Comparison of ENCODE assay signal across 26 cellular contexts in genomic region chr6:98605705-98606104, GRCh38.
DNase-seq lines count a peak whose midpoint lies in the region; ATAC-seq, FAIRE-seq and TF ChIP-seq lines count a peak whose summit lies in the region.
"Had no signal": no experiment of that assay in that cellular context is flagged by ENCODE, and none has a peak within 500 bp of the region (broad histone marks: within the 10 kb centered on the region; RNA-seq: fewer than 3 reads in every experiment).

No MANE protein-coding gene starts in this region.

- 0% methylated on average over 1 of the region's 1 CpG for WGBS in HepG2 (ENCODE audit: low lambda C conversion rate)
- 33% methylated on average over 1 of the region's 1 CpG for WGBS in right lobe of liver (ENCODE audit: insufficient coverage, low coverage, low lambda C conversion rate, missing lambda C conversion rate)
- no CpG with 5 or more reads among the region's 1 CpG for WGBS in IMR-90 (ENCODE audit: extremely low coverage in 2 of 2, insufficient read length in 1 of 2), 2 experiments
- 92% methylated on average over 1 of the region's 1 CpG; no CpG with 5 or more reads in 1 of the 2 experiments for WGBS in H1 (ENCODE audit: extremely low coverage in 1 of 2, insufficient coverage in 1 of 2, insufficient read length in 1 of 2, insufficient replicate concordance in 2 of 2, low coverage in 1 of 2, low lambda C conversion rate in 2 of 2, missing lambda C conversion rate in 1 of 2), 2 experiments

- H2BK15ac ChIP-seq in IMR-90 (ENCODE audit: low read depth, low read length) (no peak overlapping the region), H1 (ENCODE audit: low read length) (no peak overlapping the region)

- no peak overlapping the region for H3K9ac ChIP-seq in HepG2 (ENCODE audit: insufficient read depth, low read depth, low read length)
- no peak overlapping the region for H3K9ac ChIP-seq in IMR-90 (ENCODE audit: low read depth, low read length)
- no peak overlapping the region for H3K9ac ChIP-seq in H1 (replicated peaks in 1 of 4; ENCODE audit: extremely low read depth in 1 of 4, low read depth in 3 of 4, low read length in 3 of 4)
- H3K9ac ChIP-seq: BLaER1 had no signal

- no peak overlapping the region for H3K4me3 ChIP-seq in HepG2 (replicated peaks in 1 of 3; ENCODE audit: insufficient read depth in 1 of 3, low read depth in 2 of 3, low read length in 3 of 3)
- H3K4me3 ChIP-seq in right lobe of liver: no peak overlapping the region
- H3K4me3 ChIP-seq in IMR-90 (ENCODE audit: insufficient read depth, low read depth, low read length): no peak overlapping the region
- H3K4me3 ChIP-seq in H1 (ENCODE audit: extremely low read depth in 1 of 4, insufficient read depth in 2 of 4, low read depth in 3 of 4, low read length in 4 of 4): no peak overlapping the region
- H3K4me3 ChIP-seq: BLaER1, GM12878 had no signal

- no peak overlapping the region for H2BK12ac ChIP-seq in H1 (ENCODE audit: low read depth, low read length)

- H3K79me1 ChIP-seq in IMR-90 (ENCODE audit: low read depth in 1 of 2, low read length in 2 of 2) (no peaks in the 10 kb centered on the region), H1 (ENCODE audit: low read depth, low read length) (no peaks in the 10 kb centered on the region)

- no peak for TF ChIP-seq POLR2A in HepG2 (IDR thresholded peaks at IDR 0.05; ENCODE audit: insufficient read depth in 1 of 2, low read depth in 2 of 2, low read length in 2 of 2)
- no peak for TF ChIP-seq POLR2A in right lobe of liver (IDR thresholded peaks at IDR 0.05)
- TF ChIP-seq POLR2A in IMR-90 (IDR thresholded peaks at IDR 0.05; ENCODE audit: low read depth, low read length): no peak
- TF ChIP-seq POLR2A in H1 (IDR thresholded peaks at IDR 0.05; ENCODE audit: control extremely low read depth in 1 of 2, low read depth in 2 of 2, low read length in 2 of 2): no peak

- TF ChIP-seq EP300 in HepG2 (IDR thresholded peaks at IDR 0.05; ENCODE audit: low read depth in 2 of 2, low read length in 2 of 2) (no peak), HepG2 (CRISPR knock-in tag; IDR thresholded peaks at IDR 0.05; ENCODE audit: borderline replicate concordance) (no peak), H1 (IDR thresholded peaks at IDR 0.05; ENCODE audit: borderline replicate concordance in 1 of 2, low read depth in 2 of 2, low read length in 2 of 2) (no peak)

- H2BK120ac ChIP-seq in IMR-90 (ENCODE audit: low read depth, low read length): no peak overlapping the region
- no peak overlapping the region for H2BK120ac ChIP-seq in H1 (replicated peaks; ENCODE audit: low read depth, low read length)

- dilution Hi-C loops in IMR-90 (cut with HindIII; ENCODE audit: low sequenced_read_pairs, unreplicated experiment): no loop called here

- H2AFZ ChIP-seq in HepG2 (ENCODE audit: low read length) (no peak overlapping the region), IMR-90 (replicated peaks; ENCODE audit: low read length, poor library complexity) (no peak overlapping the region), H1 (ENCODE audit: low read length) (no peak overlapping the region)

- H3K18ac ChIP-seq in IMR-90 (ENCODE audit: low read depth, low read length) (no peak overlapping the region), H1 (ENCODE audit: extremely low read depth, low read length) (no peak overlapping the region)

- H3K56ac ChIP-seq in IMR-90 (ENCODE audit: extremely low read depth, insufficient read depth, low read length) (no peak overlapping the region), H1 (replicated peaks; ENCODE audit: insufficient read length, low read depth, low read length) (no peak overlapping the region)

- no peak overlapping the region for H4K8ac ChIP-seq in IMR-90 (ENCODE audit: low read depth in 2 of 2, low read length in 2 of 2)
- H4K8ac ChIP-seq in H1 (ENCODE audit: extremely low read depth, insufficient read depth, low read length): no peak overlapping the region

- no peaks in the 10 kb centered on the region for H3K9me1 ChIP-seq in IMR-90 (ENCODE audit: insufficient read depth, low read length)

- H3K79me2 ChIP-seq in HepG2 (ENCODE audit: insufficient read depth, low read length) (no peaks in the 10 kb centered on the region), H1 (ENCODE audit: control insufficient read depth in 1 of 2, insufficient read depth in 2 of 2, low read length in 2 of 2) (no peaks in the 10 kb centered on the region)

- CTCF ChIA-PET in HepG2 (lab: Yijun Ruan, JAX; ENCODE audit: low intra/inter-chr PET ratio, low total read pairs): no interaction called here
- CTCF ChIA-PET in IMR-90 (lab: Yijun Ruan, JAX): interaction anchor here (0.5 to 0.6 kb wide), 2 partner anchors 17 to 1511 kb away, joined by 3 to 4 read pairs; no protein-coding TSS in a partner anchor
- CTCF ChIA-PET in H1 (lab: Charles Lee; ENCODE audit: partially characterized antibody): no interaction called here

- H2BK5ac ChIP-seq in IMR-90 (ENCODE audit: low read depth, low read length, poor library complexity, severe bottlenecking) (no peak overlapping the region), H1 (ENCODE audit: low read depth, low read length) (no peak overlapping the region)

- H2BK20ac ChIP-seq in IMR-90 (ENCODE audit: low read depth, low read length) (no peak overlapping the region), H1 (ENCODE audit: low read length) (no peak overlapping the region)

- ATAC-seq in HepG2: no peak
- no peak for ATAC-seq in right lobe of liver
- no peak for ATAC-seq in IMR-90 (ENCODE audit: low read depth)
- ATAC-seq: GM12878 had no signal

- intact Hi-C loops in HepG2 (cut with micrococcal nuclease; ENCODE audit: unreplicated experiment): no loop called here
- intact Hi-C loops in right lobe of liver (cut with DNase I): no loop called here
- intact Hi-C loops in IMR-90 (cut with micrococcal nuclease): no loop called here

- POLR2A ChIA-PET in HepG2 (lab: Yijun Ruan, JAX) (no interaction called here), IMR-90 (lab: Charles Lee; ENCODE audit: unreplicated experiment) (no interaction called here), H1 (lab: Charles Lee; ENCODE audit: partially characterized antibody) (no interaction called here)

- TF ChIP-seq RAD21 in HepG2 (CRISPR knock-in tag; IDR thresholded peaks at IDR 0.05): no peak
- TF ChIP-seq RAD21 in IMR-90 (IDR thresholded peaks at IDR 0.05; ENCODE audit: low read length): no peak
- TF ChIP-seq RAD21 in H1 (IDR thresholded peaks at IDR 0.05 in 1 of 2, conservative IDR thresholded peaks at IDR 0.05 in 1 of 2; ENCODE audit: low read depth in 2 of 2, low read length in 2 of 2): no peak

- H4K91ac ChIP-seq in IMR-90 (ENCODE audit: insufficient read depth, low read depth, low read length) (no peak overlapping the region), H1 (replicated peaks; ENCODE audit: insufficient read length, low read length) (peak overlapping the region; percentile 56)

- H2AK5ac ChIP-seq in IMR-90 (ENCODE audit: low read depth, low read length) (no peak overlapping the region), H1 (ENCODE audit: low read depth, low read length) (no peak overlapping the region)

- H3K4me2 ChIP-seq in HepG2 (ENCODE audit: low read depth, low read length) (no peak overlapping the region), IMR-90 (ENCODE audit: low read depth, low read length) (no peak overlapping the region), H1 (ENCODE audit: insufficient read depth in 1 of 2, low read depth in 2 of 2, low read length in 2 of 2) (no peak overlapping the region)
- H3K4me2 ChIP-seq: BLaER1 had no signal

- no peak overlapping the region for H3K4ac ChIP-seq in IMR-90 (ENCODE audit: low read depth, low read length)
- no peak overlapping the region for H3K4ac ChIP-seq in H1 (replicated peaks; ENCODE audit: insufficient read length, low read depth, low read length)

- H4K20me1 ChIP-seq in HepG2 (ENCODE audit: insufficient read depth, low read length) (no peaks in the 10 kb centered on the region), IMR-90 (ENCODE audit: insufficient read depth, low read length) (no peaks in the 10 kb centered on the region), H1 (replicated peaks in 1 of 2; ENCODE audit: control insufficient read depth in 1 of 2, insufficient read depth in 2 of 2, low read length in 2 of 2) (no peaks in the 10 kb centered on the region)
- H4K20me1 ChIP-seq: BLaER1 had no signal

- H3K27ac ChIP-seq in HepG2 (ENCODE audit: extremely low read length, insufficient read depth, low read length) (no peak overlapping the region), right lobe of liver (no peak overlapping the region), IMR-90 (ENCODE audit: insufficient read depth, low read length) (no peak overlapping the region), H1 (ENCODE audit: low read depth, low read length) (no peak overlapping the region)
- H3K27ac ChIP-seq: 22Rv1, BLaER1 had no signal

- H3K36me3 ChIP-seq in HepG2 (replicated peaks in 1 of 2; ENCODE audit: control insufficient read depth in 1 of 2, insufficient read depth in 2 of 2, low read length in 2 of 2) (no peaks in the 10 kb centered on the region), right lobe of liver (no peaks in the 10 kb centered on the region), IMR-90 (ENCODE audit: control insufficient read depth, insufficient read depth, low read length) (no peaks in the 10 kb centered on the region), H1 (ENCODE audit: control insufficient read depth in 2 of 4, insufficient read depth in 4 of 4, low read length in 3 of 4) (no peaks in the 10 kb centered on the region)
- H3K36me3 ChIP-seq: BE2C, BLaER1 had no signal

- H3K9me3 ChIP-seq in HepG2 (ENCODE audit: low read length): no peaks in the 10 kb centered on the region; the same call in 1 of the 2 replicates
- no peaks in the 10 kb centered on the region for H3K9me3 ChIP-seq in right lobe of liver
- 0 out of 2 replicates have a peak, but pooled peaks cover 2% of the 10 kb centered on the region for H3K9me3 ChIP-seq in IMR-90 (ENCODE audit: control insufficient read depth, insufficient read depth, low read length)
- no peaks in the 10 kb centered on the region for H3K9me3 ChIP-seq in H1 (ENCODE audit: insufficient read depth in 2 of 2, low read depth in 1 of 2, low read length in 1 of 2)
- H3K9me3 ChIP-seq: BE2C, BLaER1 had no signal

- H2AK9ac ChIP-seq in IMR-90 (replicated peaks; ENCODE audit: low read depth, low read length, poor library complexity): no peak overlapping the region

- BruUV-seq in HepG2 (replicated peaks; lab: Mats Ljungman, UMichigan): no TSS peak
- no TSS peak for BruUV-seq in IMR-90 (replicated peaks; lab: Mats Ljungman, UMichigan)

- H4K5ac ChIP-seq in IMR-90 (ENCODE audit: low read depth, low read length) (no peak overlapping the region), H1 (ENCODE audit: insufficient read length, low read depth, low read length) (no peak overlapping the region)

- DNase-seq in HepG2 (ENCODE audit: low spot score) (no peak), right lobe of liver (no peak), IMR-90 (no peak), H1 (ENCODE audit: low read depth in 1 of 2, low spot score in 2 of 2) (no peak), HTR-8/SVneo (ENCODE audit: insufficient read length, low spot score) (no peak), ecto neural progenitor cell (ENCODE audit: low spot score) (no peak), NCI-H1105 treated with DMSO at 0.1 percent for 48 hours (lab: John Stamatoyannopoulos, UW) (no peak)
- DNase-seq: ACHN; BE2C; C1 segment of cervical spinal cord; CD4-positive, alpha-beta memory T cell; CD4-positive, CD25-positive, alpha-beta regulatory T cell; CD8-positive, alpha-beta memory T cell; COR-L47; DMS 273 treated with DMSO at 0.1 percent for 48 hours; DMS153; DMS53; DMS79; DND-41; EL; GDM1 had no signal

- H3K27me3 ChIP-seq in HepG2 (ENCODE audit: control insufficient read depth in 1 of 2, insufficient read depth in 2 of 2, low read length in 2 of 2) (no peaks in the 10 kb centered on the region), right lobe of liver (no peaks in the 10 kb centered on the region), IMR-90 (ENCODE audit: control insufficient read depth, insufficient read depth, low read length) (no peaks in the 10 kb centered on the region), H1 (replicated peaks in 1 of 4; ENCODE audit: control insufficient read depth in 3 of 4, extremely low read depth in 1 of 4, insufficient read depth in 3 of 4, low read length in 3 of 4) (no peaks in the 10 kb centered on the region; a peak in 1 of 7 replicates)
- H3K27me3 ChIP-seq: BE2C, BLaER1 had no signal

- in situ Hi-C loops in HepG2 (cut with HindIII; ENCODE audit: extremely low pct_ligation_motif_present, low pct_unique_long_range_greater_than_20kb) (no loop called here), IMR-90 (cut with MboI; ENCODE audit: low sequenced_read_pairs) (no loop called here)

- FAIRE-seq in HepG2 (lab: Jason Lieb, UNC) (no peak), H1 (lab: Jason Lieb, UNC) (no peak), HTR-8/SVneo (lab: Jason Lieb, UNC) (no peak)
- FAIRE-seq: GM12878, GM12892, GM18507 had no signal

- H3K14ac ChIP-seq in IMR-90 (replicated peaks; ENCODE audit: low read depth, low read length): no peak overlapping the region
- no peak overlapping the region for H3K14ac ChIP-seq in H1 (ENCODE audit: insufficient read length)

- H3K4me1 ChIP-seq in HepG2 (ENCODE audit: insufficient read depth, low read length) (no peaks in the 10 kb centered on the region), right lobe of liver (no peaks in the 10 kb centered on the region), IMR-90 (ENCODE audit: control insufficient read depth, insufficient read depth, low read length) (no peaks in the 10 kb centered on the region), H1 (replicated peaks in 1 of 4; ENCODE audit: control insufficient read depth in 3 of 4, insufficient read depth in 4 of 4, low read length in 3 of 4) (peaks cover 0 to 3% (median 0%) of the 10 kb centered on the region in 4 experiments; a peak in 1 of 7 replicates)
- H3K4me1 ChIP-seq: BE2C, BLaER1 had no signal

- H3K23ac ChIP-seq in IMR-90 (ENCODE audit: low read depth, low read length): no peak overlapping the region
- H3K23ac ChIP-seq in H1 (ENCODE audit: insufficient read length): no peak overlapping the region

- no peaks in the 10 kb centered on the region; the same call in 1 of the 2 replicates for H3K23me2 ChIP-seq in H1 (ENCODE audit: low read depth, low read length)

- TF ChIP-seq CTCF in HepG2 (CRISPR knock-in tag; IDR thresholded peaks at IDR 0.05) (no peak), right lobe of liver (IDR thresholded peaks at IDR 0.05) (no peak), IMR-90 (conservative IDR thresholded peaks at IDR 0.05; ENCODE audit: low read depth, low read length) (no peak), H1 (IDR thresholded peaks at IDR 0.05; ENCODE audit: control extremely low read depth in 1 of 3, insufficient read depth in 1 of 3, low read depth in 1 of 3, low read length in 3 of 3) (no peak)

Comparison
In these comparisons a context has a peak if more than half of its experiments do, and no peak if none do; other contexts are left out.
1. Of the 41 proteins assayed by ChIP-seq in both HepG2 and H1: peak only in HepG2: none; only in H1: none; in both: MAFK; in neither: 40.